In the genomic region with DNA sequence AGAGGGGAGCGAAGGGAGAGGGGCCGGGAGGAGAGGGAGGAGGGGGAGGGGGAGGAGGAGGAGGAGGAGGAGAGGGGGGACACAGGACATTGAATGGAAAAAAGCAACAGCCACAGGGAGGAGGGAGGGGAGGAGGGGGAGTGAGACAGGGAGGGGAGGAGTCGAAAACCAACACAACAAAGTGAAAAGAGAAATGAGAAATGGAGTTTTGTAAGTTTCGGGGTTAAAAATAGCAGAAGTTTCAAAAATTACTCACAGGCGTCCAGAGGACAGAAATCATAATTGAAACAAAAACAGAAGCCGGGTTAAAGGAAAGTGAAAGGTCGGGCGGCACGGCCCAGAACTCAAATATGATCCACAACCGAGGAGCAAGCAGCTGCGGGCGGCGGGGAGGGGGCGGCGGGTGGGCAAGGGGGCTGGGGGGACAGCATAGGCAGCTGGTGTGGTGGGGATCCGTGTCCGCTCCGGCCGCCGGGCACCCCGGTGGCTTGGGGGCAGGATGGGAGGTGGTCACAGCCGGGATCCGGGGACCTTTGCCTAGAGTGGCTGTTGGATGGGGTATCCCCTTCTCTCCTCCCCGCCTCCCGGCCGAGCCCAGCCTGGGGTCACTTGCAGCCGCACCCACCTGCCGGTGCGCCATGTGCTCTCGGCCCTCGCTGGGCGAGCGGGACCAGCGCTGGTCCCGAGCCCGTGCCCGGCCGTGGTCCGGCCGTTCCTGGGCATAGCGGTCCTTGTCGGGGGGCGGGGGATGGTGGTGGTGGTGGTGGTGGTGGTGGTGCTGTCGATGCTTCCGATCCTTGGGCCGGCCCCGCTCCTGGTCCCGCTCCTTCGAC, we compare ENCODE assay signal across 8 cellular contexts. TPM values are rescaled to one million over a fixed set of nuclear protein-coding genes. Genes with fewer than 3 reads are reported as not detected.
DNase-seq lines count a peak whose midpoint lies in the region; ATAC-seq and TF ChIP-seq lines count a peak whose summit lies in the region.

No MANE protein-coding gene starts in this region.

- H3K36me3 Mint-ChIP-seq in activated naive CD4-positive, alpha-beta T cell treated with anti-CD3 and anti-CD28 coated beads, Interleukin-2, amount 50 U/mL, for 24 hours, result no peaks in the 10 kb centered on the region

- peak; percentile 60 for DNase-seq in HFF-Myc (ENCODE audit: extremely low read depth, low read depth)
- DNase-seq in Peyer's patch, result peak in 2 of 3 donors; percentile 74 to 79
- DNase-seq in left ventricle myocardium superior, result peak; percentile 40
- peak; percentile 23 to 57 for DNase-seq in stimulated activated CD4-positive, alpha-beta T cell treated with anti-CD3 and anti-CD28 coated beads, Interleukin-1b, Interleukin-23, amount 100 ng/mL, for 1 hour (ENCODE audit: low read depth in 2 of 2)
- no peak for DNase-seq in NCI-H2107 (lab: John Stamatoyannopoulos, UW)
- DNase-seq in BE2C, result no peak

- H3K4me2 ChIP-seq in DOHH2 (ENCODE audit: low read length), result peak overlapping the region; percentile 91

- H4K20me1 ChIP-seq in DOHH2 (ENCODE audit: control insufficient read depth, insufficient read depth, low read depth, low read length), result no peaks in the 10 kb centered on the region

- no peak for TF ChIP-seq POLR2A in Peyer's patch (IDR thresholded peaks at IDR 0.05)

- H3K9me2 ChIP-seq in DOHH2 (replicated peaks; ENCODE audit: control insufficient read depth, low read length), result no peaks in the 10 kb centered on the region

- peak overlapping the region; percentile 87 for H3K4me3 Mint-ChIP-seq in activated naive CD4-positive, alpha-beta T cell treated with anti-CD3 and anti-CD28 coated beads, Interleukin-2, amount 50 U/mL, for 24 hours

- peak overlapping the region; percentile 99 for H3K27ac Mint-ChIP-seq in activated naive CD4-positive, alpha-beta T cell treated with anti-CD3 and anti-CD28 coated beads, Interleukin-2, amount 50 U/mL, for 24 hours

- H3K27me3 ChIP-seq in DOHH2 (ENCODE audit: control insufficient read depth, low read length) (peaks cover 28% of the 10 kb centered on the region), Peyer's patch (no peaks in the 10 kb centered on the region), BE2C (no peaks in the 10 kb centered on the region)

- ATAC-seq in left ventricle myocardium superior, result peak; percentile 44

- no peak for TF ChIP-seq CTCF in DOHH2 (IDR thresholded peaks at IDR 0.05; ENCODE audit: low read depth, low read length, poor library complexity, severe bottlenecking)
- TF ChIP-seq CTCF in HFF-Myc (IDR thresholded peaks at IDR 0.05; ENCODE audit: low read depth, low read length, missing control alignments), result no peak
- no peak for TF ChIP-seq CTCF in Peyer's patch (IDR thresholded peaks at IDR 0.05)
- no peak for TF ChIP-seq CTCF in BE2C (IDR thresholded peaks at IDR 0.05; ENCODE audit: low read depth, low read length)

- intact Hi-C loops in left ventricle myocardium superior (cut with micrococcal nuclease), result no loop called here

- H3K79me2 ChIP-seq in DOHH2 (ENCODE audit: control insufficient read depth, low read length), result no peaks in the 10 kb centered on the region

- H3K4me1 ChIP-seq in DOHH2 (ENCODE audit: control insufficient read depth, low read length) (peaks cover 37% of the 10 kb centered on the region), Peyer's patch (peaks cover 0 to 13% (median 5%) of the 10 kb centered on the region in 4 donors), BE2C (no peaks in the 10 kb centered on the region)

- H3K4me3 ChIP-seq in DOHH2 (ENCODE audit: low read length) (peak overlapping the region; percentile 72), HFF-Myc (replicated peaks; ENCODE audit: low read depth, low read length) (no peak overlapping the region), Peyer's patch (peak overlapping the region; percentile 49 to 55 (median 52)), BE2C (ENCODE audit: low read depth, low read length) (no peak overlapping the region)

- H3K9me3 ChIP-seq in DOHH2 (ENCODE audit: control insufficient read depth, insufficient read depth, low read length) (no peaks in the 10 kb centered on the region), Peyer's patch (no peaks in the 10 kb centered on the region), BE2C (no peaks in the 10 kb centered on the region)

- H3K9me3 Mint-ChIP-seq in activated naive CD4-positive, alpha-beta T cell treated with anti-CD3 and anti-CD28 coated beads, Interleukin-2, amount 50 U/mL, for 24 hours, result no peaks in the 10 kb centered on the region

- no peaks in the 10 kb centered on the region for H3K36me3 ChIP-seq in DOHH2 (ENCODE audit: control insufficient read depth, low read length)
- no peaks in the 10 kb centered on the region for H3K36me3 ChIP-seq in Peyer's patch
- no peaks in the 10 kb centered on the region for H3K36me3 ChIP-seq in BE2C

- peaks cover 18% of the 10 kb centered on the region for H3K4me1 Mint-ChIP-seq in activated naive CD4-positive, alpha-beta T cell treated with anti-CD3 and anti-CD28 coated beads, Interleukin-2, amount 50 U/mL, for 24 hours

- no peaks in the 10 kb centered on the region for H3K27me3 Mint-ChIP-seq in activated naive CD4-positive, alpha-beta T cell treated with anti-CD3 and anti-CD28 coated beads, Interleukin-2, amount 50 U/mL, for 24 hours

- H3K27ac ChIP-seq in DOHH2 (ENCODE audit: low read depth, low read length) (peak overlapping the region; percentile 71), Peyer's patch (peak overlapping the region; percentile 58 to 87 (median 80))

- H3F3A ChIP-seq in DOHH2 (ENCODE audit: control insufficient read depth, insufficient read depth), result peaks cover 10% of the 10 kb centered on the region

RNA-seq across cellular contexts. Expression of a gene that starts 58.1 kb away (rescaled TPM):
- total RNA-seq in Peyer's patch (100 to 1,000 TPM in 1 of 4 donors, 10 to 100 TPM in 3; 72.2 to 229 (median 85.6) TPM), left ventricle myocardium superior (19.8 TPM)
- 291 TPM for polyA plus RNA-seq in BE2C (2012; ENCODE audit: insufficient read depth, insufficient read length, low read depth)

RNA-seq across cellular contexts. Expression of a gene that starts 58.2 kb away (rescaled TPM):
- total RNA-seq in Peyer's patch, result 100 to 1,000 TPM in 2 of 4 donors, 10 to 100 TPM in 2; 78.1 to 199 (median 107) TPM
- total RNA-seq in left ventricle myocardium superior, result 46.4 TPM
- polyA plus RNA-seq in BE2C (2012; ENCODE audit: insufficient read depth, insufficient read length, low read depth), result 274 TPM

Comparison
In these comparisons a context has a peak if more than half of its experiments do, and no peak if none do; other contexts are left out.
1. H3K4me3 ChIP-seq: peak in DOHH2 (single experiment) and Peyer's patch (4 of 4); none in HFF-Myc (single experiment) and BE2C (single experiment).
2. DNase-seq: peak in HFF-Myc (single experiment), Peyer's patch (2 of 3), left ventricle myocardium superior (single experiment) and stimulated activated CD4-positive, alpha-beta T cell treated with anti-CD3 and anti-CD28 coated beads, Interleukin-1b, Interleukin-23, amount 100 ng/mL, for 1 hour (2 of 2); none in NCI-H2107 (single experiment) and BE2C (single experiment).